Comparison of ENCODE assay signal across 13 cellular contexts in the genomic region with DNA sequence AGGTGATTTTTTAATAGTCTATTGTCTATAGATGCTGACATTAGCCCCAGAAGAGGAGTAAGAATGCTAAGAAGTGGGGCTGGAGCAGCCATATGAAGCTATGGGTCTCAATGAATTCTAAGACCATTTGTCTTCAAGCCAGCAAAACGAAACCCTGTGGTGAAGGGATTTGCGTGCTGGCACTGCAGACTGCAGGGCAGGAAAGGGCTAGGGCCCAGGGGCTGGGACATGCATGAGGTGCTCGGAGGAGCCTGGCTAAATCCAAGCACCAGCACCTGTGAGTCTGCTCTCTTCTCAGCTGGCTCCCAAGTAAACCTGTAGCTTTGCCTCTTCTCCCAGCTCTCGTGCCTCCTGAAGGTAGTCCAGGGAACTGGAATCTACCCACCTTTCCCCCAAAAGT. TPM values are rescaled to one million over a fixed set of nuclear protein-coding genes. Genes with fewer than 3 reads are reported as not detected.
A peak's percentile ranks its signal among the peaks of the same experiment; 100 is the strongest.
DNase-seq lines count a peak whose midpoint lies in the region; ATAC-seq, FAIRE-seq and TF ChIP-seq lines count a peak whose summit lies in the region.
"Had no signal": no experiment of that assay in that cellular context is flagged by ENCODE, and none has a peak within 500 bp of the region (broad histone marks: within the 10 kb centered on the region; RNA-seq: fewer than 3 reads in every experiment).

No MANE protein-coding gene starts in this region.

- ATAC-seq in activated CD8-positive, alpha-beta T cell treated with anti-CD3 and anti-CD28 coated beads for 36 hours = no peak
- ATAC-seq in HepG2 = no peak
- no peak for ATAC-seq in sciatic nerve

- no peak for TF ChIP-seq CTCF in activated CD8-positive, alpha-beta T cell treated with anti-CD3 and anti-CD28 coated beads for 36 hours (IDR thresholded peaks at IDR 0.05)
- TF ChIP-seq CTCF in HepG2 (CRISPR knock-in tag; IDR thresholded peaks at IDR 0.05) = no peak

- H3K4me2 ChIP-seq in HepG2 (ENCODE audit: low read depth, low read length) = no peak overlapping the region

- TF ChIP-seq RAD21 in HepG2 (CRISPR knock-in tag; IDR thresholded peaks at IDR 0.05) = no peak

- no peak overlapping the region for H3K9ac ChIP-seq in HepG2 (ENCODE audit: insufficient read depth, low read depth, low read length)

- H3K9me3 ChIP-seq in HepG2 (ENCODE audit: low read length) = no peaks in the 10 kb centered on the region

- H2AFZ ChIP-seq in HepG2 (ENCODE audit: low read length) = no peak overlapping the region

- H3K27ac Mint-ChIP-seq in activated naive CD4-positive, alpha-beta T cell treated with anti-CD3 and anti-CD28 coated beads for 36 hours = peak overlapping the region; percentile 65
- peak overlapping the region; percentile 69 for H3K27ac Mint-ChIP-seq in activated CD8-positive, alpha-beta T cell treated with anti-CD3 and anti-CD28 coated beads for 36 hours

- TF ChIP-seq POLR2A in HepG2 (IDR thresholded peaks at IDR 0.05; ENCODE audit: insufficient read depth in 1 of 2, low read depth in 2 of 2, low read length in 2 of 2) = no peak

- peaks cover 3% of the 10 kb centered on the region for H3K79me2 ChIP-seq in HepG2 (ENCODE audit: insufficient read depth, low read length)

- peaks cover 21% of the 10 kb centered on the region for H3K4me1 ChIP-seq in HepG2 (ENCODE audit: insufficient read depth, low read length)

- BruUV-seq in HepG2 (replicated peaks; lab: Mats Ljungman, UMichigan) = no TSS peak

- no peaks in the 10 kb centered on the region; a peak in 1 of 5 replicates for H3K27me3 ChIP-seq in HepG2 (ENCODE audit: control insufficient read depth in 1 of 2, insufficient read depth in 2 of 2, low read length in 2 of 2)

- intact Hi-C loops in activated naive CD4-positive, alpha-beta T cell treated with anti-CD3 and anti-CD28 coated beads for 36 hours (cut with micrococcal nuclease) = no loop called here
- intact Hi-C loops in activated CD8-positive, alpha-beta T cell treated with anti-CD3 and anti-CD28 coated beads for 36 hours (cut with micrococcal nuclease) = no loop called here
- intact Hi-C loops in HepG2 (cut with micrococcal nuclease; ENCODE audit: unreplicated experiment) (no loop called here), sciatic nerve (cut with DNase I) (no loop called here)

- no peaks in the 10 kb centered on the region for H3K27me3 Mint-ChIP-seq in activated naive CD4-positive, alpha-beta T cell treated with anti-CD3 and anti-CD28 coated beads for 36 hours (ENCODE audit: low read depth)
- no peaks in the 10 kb centered on the region for H3K27me3 Mint-ChIP-seq in activated CD8-positive, alpha-beta T cell treated with anti-CD3 and anti-CD28 coated beads for 36 hours
- H3K27me3 Mint-ChIP-seq: activated CD4-positive, alpha-beta T cell treated with anti-CD3 and anti-CD28 coated beads for 36 hours had no signal

- in situ Hi-C loops in HepG2 (cut with HindIII; ENCODE audit: extremely low pct_ligation_motif_present, low pct_unique_long_range_greater_than_20kb) = no loop called here

- H3K4me3 Mint-ChIP-seq in activated naive CD4-positive, alpha-beta T cell treated with anti-CD3 and anti-CD28 coated beads for 36 hours = peak overlapping the region; percentile 21
- H3K4me3 Mint-ChIP-seq in activated CD8-positive, alpha-beta T cell treated with anti-CD3 and anti-CD28 coated beads for 36 hours = peak overlapping the region; percentile 26
- H3K4me3 Mint-ChIP-seq: activated CD4-positive, alpha-beta T cell treated with anti-CD3 and anti-CD28 coated beads for 36 hours had no signal

- H3K36me3 Mint-ChIP-seq in activated naive CD4-positive, alpha-beta T cell treated with anti-CD3 and anti-CD28 coated beads for 36 hours (ENCODE audit: low read depth) = peaks cover 26% of the 10 kb centered on the region
- H3K36me3 Mint-ChIP-seq in activated CD8-positive, alpha-beta T cell treated with anti-CD3 and anti-CD28 coated beads for 36 hours (ENCODE audit: low read depth) = peaks cover 35% of the 10 kb centered on the region

- H4K20me1 ChIP-seq in HepG2 (ENCODE audit: insufficient read depth, low read length) = no peaks in the 10 kb centered on the region

- H3K36me3 ChIP-seq in HepG2 (replicated peaks in 1 of 2; ENCODE audit: control insufficient read depth in 1 of 2, insufficient read depth in 2 of 2, low read length in 2 of 2) = peaks cover 3 to 29% of the 10 kb centered on the region in 2 experiments

- POLR2A ChIA-PET in activated CD8-positive, alpha-beta T cell treated with anti-CD3 and anti-CD28 coated beads for 36 hours (lab: Charles Lee) = interaction anchor here (0.6 to 1.3 kb wide), 5 partner anchors 9 to 44 kb away, joined by 3 read pairs; a partner anchor contains a TSS
- POLR2A ChIA-PET in HepG2 (lab: Yijun Ruan, JAX) = interaction anchor here (1.4 to 1.7 kb wide), 2 partner anchors 26 to 27 kb away, joined by 3 to 9 read pairs; no protein-coding TSS in a partner anchor

- no peak overlapping the region for H3K4me3 ChIP-seq in HepG2 (replicated peaks in 1 of 3; ENCODE audit: insufficient read depth in 1 of 3, low read depth in 2 of 3, low read length in 3 of 3)

- H3K4me1 Mint-ChIP-seq in activated naive CD4-positive, alpha-beta T cell treated with anti-CD3 and anti-CD28 coated beads for 36 hours (ENCODE audit: low read depth) = peaks cover 29% of the 10 kb centered on the region
- peaks cover 28% of the 10 kb centered on the region for H3K4me1 Mint-ChIP-seq in activated CD8-positive, alpha-beta T cell treated with anti-CD3 and anti-CD28 coated beads for 36 hours (ENCODE audit: low read depth)

- DNase-seq in activated naive CD4-positive, alpha-beta T cell treated with anti-CD3 and anti-CD28 coated beads for 36 hours = no peak
- DNase-seq in activated naive CD4-positive, alpha-beta T cell treated with Interleukin-2 at 50 U/mL for 16 hours = no peak
- DNase-seq in activated CD8-positive, alpha-beta T cell treated with anti-CD3 and anti-CD28 coated beads for 36 hours = no peak
- DNase-seq in HepG2 (ENCODE audit: low spot score) (no peak), substantia nigra (lab: John Stamatoyannopoulos, UW) (no peak), sciatic nerve (ENCODE audit: low spot score) (no peak), NCI-H1417 (lab: John Stamatoyannopoulos, UW) (no peak)
- no peak for DNase-seq in stimulated activated naive CD4-positive, alpha-beta T cell treated with Interleukin-2 at 50 U/mL for 16 hours (lab: John Stamatoyannopoulos, UW)
- DNase-seq: activated CD4-positive, alpha-beta T cell treated with anti-CD3 and anti-CD28 coated beads for 36 hours; foreskin melanocyte; NCI-H2029 treated with DMSO at 0.1 percent for 48 hours; NK-92 treated with Interleukin-12 subunit alpha and Interleukin-12 subunit beta, amount 100 ng/mL, for 24 hours; stimulated activated CD8-positive, alpha-beta memory T cell treated with anti-CD3 and anti-CD28 coated beads, Interleukin-4, amount 100 ng/mL, for 48 hours had no signal

- 95% methylated on average over 4 of the region's 4 CpGs for WGBS in HepG2 (ENCODE audit: low lambda C conversion rate)

- H3K27ac ChIP-seq in HepG2 (ENCODE audit: extremely low read length, insufficient read depth, low read length) (peak overlapping the region; percentile 13), substantia nigra (ENCODE audit: low read depth, low read length, poor library complexity, severe bottlenecking) (peak overlapping the region; percentile 17)

- H3K9me3 Mint-ChIP-seq in activated naive CD4-positive, alpha-beta T cell treated with anti-CD3 and anti-CD28 coated beads for 36 hours = no peaks in the 10 kb centered on the region
- no peaks in the 10 kb centered on the region for H3K9me3 Mint-ChIP-seq in activated CD8-positive, alpha-beta T cell treated with anti-CD3 and anti-CD28 coated beads for 36 hours

- no peak for FAIRE-seq in HepG2 (lab: Jason Lieb, UNC)

- TF ChIP-seq EP300 in HepG2 (IDR thresholded peaks at IDR 0.05; ENCODE audit: low read depth in 2 of 2, low read length in 2 of 2) = no peak
- TF ChIP-seq EP300 in HepG2 (CRISPR knock-in tag; IDR thresholded peaks at IDR 0.05; ENCODE audit: borderline replicate concordance) = no peak

- CTCF ChIA-PET in activated naive CD4-positive, alpha-beta T cell treated with anti-CD3 and anti-CD28 coated beads for 36 hours (lab: Charles Lee) = interaction anchor here (0.8 kb wide), 1 partner anchor 127 kb away, joined by 8 read pairs; no protein-coding TSS in a partner anchor
- CTCF ChIA-PET in activated CD8-positive, alpha-beta T cell treated with anti-CD3 and anti-CD28 coated beads for 36 hours (lab: Charles Lee) = interaction anchor here (1.8 kb wide), 1 partner anchor 128 kb away, joined by 6 read pairs; no protein-coding TSS in a partner anchor
- CTCF ChIA-PET in HepG2 (lab: Yijun Ruan, JAX; ENCODE audit: low intra/inter-chr PET ratio, low total read pairs) = no interaction called here

RNA-seq across cellular contexts. Expression of a gene that starts 1.3 kb away (rescaled TPM):
- 100 to 1,000 TPM; 102 to 127 TPM for total RNA-seq in activated naive CD4-positive, alpha-beta T cell treated with anti-CD3 and anti-CD28 coated beads for 36 hours
- total RNA-seq in activated CD8-positive, alpha-beta T cell treated with anti-CD3 and anti-CD28 coated beads for 36 hours = 10 to 100 TPM; 51.1 to 53.5 TPM
- total RNA-seq in HepG2 (2016; rRNA removed; fragmentation: Illumina TruSeq; extraction: Trizol) = 5.6 and 10.7 TPM in 2 replicates
- 16.0 and 17.7 TPM in 2 replicates for total RNA-seq in HepG2 (2016; cell fraction: cytosol; rRNA removed; fragmentation: Illumina TruSeq; extraction: Trizol; ENCODE audit: low read depth)
- total RNA-seq in HepG2 (2016; cell fraction: insoluble cytoplasmic fraction; rRNA removed; fragmentation: Illumina TruSeq; extraction: Trizol) = 5.8 and 12.0 TPM in 2 replicates
- total RNA-seq in HepG2 (2016; cell fraction: membrane; rRNA removed; fragmentation: Illumina TruSeq; extraction: Trizol) = 14.8 and 15.7 TPM in 2 replicates
- 12.9 and 13.7 TPM in 2 replicates for total RNA-seq in HepG2 (2016; cell fraction: nucleus; rRNA removed; fragmentation: Illumina TruSeq; extraction: Trizol)
- 25.5 and 30.1 TPM in 2 replicates for polyA plus RNA-seq in HepG2 (2011; rRNA removed)
- 15.0 and 15.4 TPM in 2 replicates for polyA plus RNA-seq in HepG2 (2011; cell fraction: cytosol; rRNA removed)
- 56.8 and 69.5 TPM in 2 replicates for polyA plus RNA-seq in HepG2 (2011; cell fraction: nucleus; rRNA removed)
- polyA plus RNA-seq in HepG2 (2012) = 12.6 and 13.9 TPM in 2 replicates
- polyA plus RNA-seq in HepG2 (2016; cell fraction: cytosol; fragmentation: Illumina TruSeq; extraction: Trizol; ENCODE audit: low read depth) = 16.0 and 16.1 TPM in 2 replicates
- polyA plus RNA-seq in HepG2 (2016; cell fraction: insoluble cytoplasmic fraction; fragmentation: Illumina TruSeq; extraction: Trizol; ENCODE audit: low read depth) = 6.2 and 6.4 TPM in 2 replicates
- polyA plus RNA-seq in HepG2 (2016; cell fraction: membrane; fragmentation: Illumina TruSeq; extraction: Trizol; ENCODE audit: low read depth) = 9.1 and 12.0 TPM in 2 replicates
- 24.6 and 30.8 TPM in 2 replicates for polyA plus RNA-seq in HepG2 (2016; cell fraction: nucleus; fragmentation: Illumina TruSeq; extraction: Trizol; ENCODE audit: insufficient read depth, low read depth)
- polyA minus RNA-seq in HepG2 (2011; rRNA and poly(A)+ RNA removed; ENCODE audit: low replicate concordance) = 20.2 and 41.2 TPM in 2 replicates
- polyA minus RNA-seq in HepG2 (2011; cell fraction: cytosol; rRNA and poly(A)+ RNA removed) = 10.4 and 10.5 TPM in 2 replicates
- polyA minus RNA-seq in HepG2 (2011; cell fraction: nucleus; rRNA and poly(A)+ RNA removed) = 55.5 and 70.7 TPM in 2 replicates
- total RNA-seq in sciatic nerve = 32.9 TPM

RNA-seq across cellular contexts. Expression of a gene that starts 27.3 kb away (rescaled TPM):
- 10 to 100 TPM; 25.8 to 26.7 TPM for total RNA-seq in activated naive CD4-positive, alpha-beta T cell treated with anti-CD3 and anti-CD28 coated beads for 36 hours
- total RNA-seq in activated CD8-positive, alpha-beta T cell treated with anti-CD3 and anti-CD28 coated beads for 36 hours = 10 to 100 TPM; 30.0 to 41.0 TPM
- total RNA-seq in HepG2 (2016; rRNA removed; fragmentation: Illumina TruSeq; extraction: Trizol) = 21.0 and 39.9 TPM in 2 replicates
- 5.7 and 8.2 TPM in 2 replicates for total RNA-seq in HepG2 (2016; cell fraction: cytosol; rRNA removed; fragmentation: Illumina TruSeq; extraction: Trizol; ENCODE audit: low read depth)
- 13.7 and 36.6 TPM in 2 replicates for total RNA-seq in HepG2 (2016; cell fraction: insoluble cytoplasmic fraction; rRNA removed; fragmentation: Illumina TruSeq; extraction: Trizol)
- total RNA-seq in HepG2 (2016; cell fraction: membrane; rRNA removed; fragmentation: Illumina TruSeq; extraction: Trizol) = 9.3 and 11.2 TPM in 2 replicates
- total RNA-seq in HepG2 (2016; cell fraction: nucleus; rRNA removed; fragmentation: Illumina TruSeq; extraction: Trizol) = 35.4 and 47.5 TPM in 2 replicates
- polyA plus RNA-seq in HepG2 (2011; rRNA removed) = 98.2 and 142 TPM in 2 replicates
- polyA plus RNA-seq in HepG2 (2011; cell fraction: cytosol; rRNA removed) = 41.1 and 57.3 TPM in 2 replicates
- 505 and 598 TPM in 2 replicates for polyA plus RNA-seq in HepG2 (2011; cell fraction: nucleus; rRNA removed)
- 43.3 and 58.7 TPM in 2 replicates for polyA plus RNA-seq in HepG2 (2012)
- polyA plus RNA-seq in HepG2 (2016; cell fraction: cytosol; fragmentation: Illumina TruSeq; extraction: Trizol; ENCODE audit: low read depth) = 3.7 and 6.8 TPM in 2 replicates
- 21.2 and 30.3 TPM in 2 replicates for polyA plus RNA-seq in HepG2 (2016; cell fraction: insoluble cytoplasmic fraction; fragmentation: Illumina TruSeq; extraction: Trizol; ENCODE audit: low read depth)
- 6.6 and 11.5 TPM in 2 replicates for polyA plus RNA-seq in HepG2 (2016; cell fraction: membrane; fragmentation: Illumina TruSeq; extraction: Trizol; ENCODE audit: low read depth)
- polyA plus RNA-seq in HepG2 (2016; cell fraction: nucleus; fragmentation: Illumina TruSeq; extraction: Trizol; ENCODE audit: insufficient read depth, low read depth) = 118 and 128 TPM in 2 replicates
- 83.5 and 181 TPM in 2 replicates for polyA minus RNA-seq in HepG2 (2011; rRNA and poly(A)+ RNA removed; ENCODE audit: low replicate concordance)
- 31.5 and 36.5 TPM in 2 replicates for polyA minus RNA-seq in HepG2 (2011; cell fraction: cytosol; rRNA and poly(A)+ RNA removed)
- polyA minus RNA-seq in HepG2 (2011; cell fraction: nucleus; rRNA and poly(A)+ RNA removed) = 64.2 and 73.5 TPM in 2 replicates
- total RNA-seq in sciatic nerve = 99.1 TPM

RNA-seq across cellular contexts. Expression of a gene that starts 30.8 kb away (rescaled TPM):
- total RNA-seq in activated naive CD4-positive, alpha-beta T cell treated with anti-CD3 and anti-CD28 coated beads for 36 hours = 10 to 100 TPM; 27.4 to 28.8 TPM
- total RNA-seq in activated CD8-positive, alpha-beta T cell treated with anti-CD3 and anti-CD28 coated beads for 36 hours = 10 to 100 TPM; 28.9 to 33.0 TPM
- 71.2 and 91.7 TPM in 2 replicates for total RNA-seq in HepG2 (2016; rRNA removed; fragmentation: Illumina TruSeq; extraction: Trizol)
- total RNA-seq in HepG2 (2016; cell fraction: cytosol; rRNA removed; fragmentation: Illumina TruSeq; extraction: Trizol; ENCODE audit: low read depth) = 16.2 and 16.7 TPM in 2 replicates
- total RNA-seq in HepG2 (2016; cell fraction: insoluble cytoplasmic fraction; rRNA removed; fragmentation: Illumina TruSeq; extraction: Trizol) = 69.8 and 94.8 TPM in 2 replicates
- total RNA-seq in HepG2 (2016; cell fraction: membrane; rRNA removed; fragmentation: Illumina TruSeq; extraction: Trizol) = 32.5 and 34.2 TPM in 2 replicates
- total RNA-seq in HepG2 (2016; cell fraction: nucleus; rRNA removed; fragmentation: Illumina TruSeq; extraction: Trizol) = 30.4 and 32.6 TPM in 2 replicates
- 30.6 and 36.9 TPM in 2 replicates for polyA plus RNA-seq in HepG2 (2011; rRNA removed)
- polyA plus RNA-seq in HepG2 (2011; cell fraction: cytosol; rRNA removed) = 35.1 and 36.6 TPM in 2 replicates
- 8.8 and 9.9 TPM in 2 replicates for polyA plus RNA-seq in HepG2 (2011; cell fraction: nucleus; rRNA removed)
- polyA plus RNA-seq in HepG2 (2012) = 40.1 and 41.3 TPM in 2 replicates
- 16.6 and 17.9 TPM in 2 replicates for polyA plus RNA-seq in HepG2 (2016; cell fraction: cytosol; fragmentation: Illumina TruSeq; extraction: Trizol; ENCODE audit: low read depth)
- polyA plus RNA-seq in HepG2 (2016; cell fraction: insoluble cytoplasmic fraction; fragmentation: Illumina TruSeq; extraction: Trizol; ENCODE audit: low read depth) = 90.2 and 95.1 TPM in 2 replicates
- polyA plus RNA-seq in HepG2 (2016; cell fraction: membrane; fragmentation: Illumina TruSeq; extraction: Trizol; ENCODE audit: low read depth) = 27.2 and 27.4 TPM in 2 replicates
- polyA plus RNA-seq in HepG2 (2016; cell fraction: nucleus; fragmentation: Illumina TruSeq; extraction: Trizol; ENCODE audit: insufficient read depth, low read depth) = 45.9 and 52.1 TPM in 2 replicates
- 5.0 and 8.3 TPM in 2 replicates for polyA minus RNA-seq in HepG2 (2011; rRNA and poly(A)+ RNA removed; ENCODE audit: low replicate concordance)
- 5.5 TPM in 2 replicates for polyA minus RNA-seq in HepG2 (2011; cell fraction: cytosol; rRNA and poly(A)+ RNA removed)
- polyA minus RNA-seq in HepG2 (2011; cell fraction: nucleus; rRNA and poly(A)+ RNA removed) = 7.7 and 9.1 TPM in 2 replicates
- 13.2 TPM for total RNA-seq in sciatic nerve
